Comparison of ENCODE assay signal across 28 cellular contexts in genomic region chr9:107323836-107324235, GRCh38. TPM values are rescaled to one million over a fixed set of nuclear protein-coding genes. Genes with fewer than 3 reads are reported as not detected.
A peak's percentile ranks its signal among the peaks of the same experiment; 100 is the strongest.
DNase-seq lines count a peak whose midpoint lies in the region; ATAC-seq and TF ChIP-seq lines count a peak whose summit lies in the region.
"Had no signal": no experiment of that assay in that cellular context is flagged by ENCODE, and none has a peak within 500 bp of the region (broad histone marks: within the 10 kb centered on the region; RNA-seq: fewer than 3 reads in every experiment).

No MANE protein-coding gene starts in this region.

- TF ChIP-seq POLR2A in gastrocnemius medialis (IDR thresholded peaks at IDR 0.05) (no peak), transverse colon (IDR thresholded peaks at IDR 0.05) (no peak)

- in situ Hi-C loops in gastrocnemius medialis (cut with MboI; ENCODE audit: low sequenced_read_pairs in 4 of 4) (no loop called here), transverse colon (cut with MboI; ENCODE audit: low pct_ligation_motif_present in 1 of 4, low pct_unique_long_range_greater_than_20kb in 1 of 4, low sequenced_read_pairs in 3 of 4) (no loop called here)

- H3K9me3 ChIP-seq in gastrocnemius medialis = no peaks in the 10 kb centered on the region
- H3K9me3 ChIP-seq in transverse colon = no peaks in the 10 kb centered on the region
- H3K9me3 ChIP-seq: suprapubic skin had no signal

- peak overlapping the region; percentile 3 to 30 (median 15) for H3K27ac ChIP-seq in gastrocnemius medialis
- no peak overlapping the region for H3K27ac ChIP-seq in caudate nucleus (ENCODE audit: low read depth, low read length)
- no peak overlapping the region for H3K27ac ChIP-seq in transverse colon
- H3K27ac ChIP-seq: brain microvascular endothelial cell, epithelial cell of prostate, left ventricle myocardium inferior, SJCRH30, suprapubic skin had no signal

- WGBS in transverse colon (ENCODE audit: low coverage in 1 of 2), 2 donors = 65 to 72% methylated on average over 4 of the region's 4 CpGs

- H3K27me3 ChIP-seq in gastrocnemius medialis (no peaks in the 10 kb centered on the region), transverse colon (no peaks in the 10 kb centered on the region)
- H3K27me3 ChIP-seq: brain microvascular endothelial cell, SJCRH30, suprapubic skin had no signal

- H3K36me3 ChIP-seq in gastrocnemius medialis (peaks cover 0 to 52% of the 10 kb centered on the region in 2 donors), transverse colon (peaks cover 0 to 49% (median 16%) of the 10 kb centered on the region in 4 donors)

- ATAC-seq in activated CD4-positive, CD25-positive, alpha-beta regulatory T cell treated with anti-CD3 and anti-CD28 coated beads, Interleukin-2, amount 50 U/mL, for 24 hours = peak; percentile 48 to 61
- peak; percentile 68 for ATAC-seq in activated naive CD8-positive, alpha-beta T cell treated with anti-CD3 and anti-CD28 coated beads, Interleukin-2, amount 50 U/mL, for 24 hours
- no peak for ATAC-seq in gastrocnemius medialis
- ATAC-seq: GM23338, WTC11 had no signal

- H3K4me3 Mint-ChIP-seq in CD14-positive monocyte = no peak overlapping the region
- H3K4me3 Mint-ChIP-seq in activated naive CD8-positive, alpha-beta T cell treated with anti-CD3 and anti-CD28 coated beads, Interleukin-2, amount 50 U/mL, for 24 hours = no peak overlapping the region
- H3K4me3 Mint-ChIP-seq: activated CD4-positive, alpha-beta memory T cell treated with anti-CD3 and anti-CD28 coated beads, Interleukin-2, amount 10 ng/mL, durations not matched to agents 7 days and 5 days; CD4-positive, alpha-beta memory T cell; GM23338; HFFc6; mesothelial cell of epicardium; naive B cell; WTC11 had no signal

- peaks cover 22% of the 10 kb centered on the region for H3K4me1 Mint-ChIP-seq in CD14-positive monocyte
- H3K4me1 Mint-ChIP-seq in activated naive CD8-positive, alpha-beta T cell treated with anti-CD3 and anti-CD28 coated beads, Interleukin-2, amount 50 U/mL, for 24 hours = peaks cover 14% of the 10 kb centered on the region
- H3K4me1 Mint-ChIP-seq: GM23338 had no signal

- H3K4me1 ChIP-seq in gastrocnemius medialis = peaks cover 6 to 11% of the 10 kb centered on the region in 2 donors
- no peaks in the 10 kb centered on the region for H3K4me1 ChIP-seq in transverse colon
- H3K4me1 ChIP-seq: SJCRH30, suprapubic skin had no signal

- no peak for TF ChIP-seq CTCF in CD14-positive monocyte (IDR thresholded peaks at IDR 0.05)
- no peak for TF ChIP-seq CTCF in gastrocnemius medialis (IDR thresholded peaks at IDR 0.05 in 4 of 5, conservative IDR thresholded peaks at IDR 0.05 in 1 of 5)
- TF ChIP-seq CTCF in transverse colon (IDR thresholded peaks at IDR 0.05) = no peak

- H3K4me3 ChIP-seq in gastrocnemius medialis = no peak overlapping the region
- H3K4me3 ChIP-seq in transverse colon = no peak overlapping the region
- H3K4me3 ChIP-seq: GM23338, left ventricle myocardium inferior, SJCRH30, suprapubic skin had no signal

- H3K27ac Mint-ChIP-seq in CD14-positive monocyte = peak overlapping the region; percentile 13 to 79 (median 55)
- no peak overlapping the region for H3K27ac Mint-ChIP-seq in activated naive CD8-positive, alpha-beta T cell treated with anti-CD3 and anti-CD28 coated beads, Interleukin-2, amount 50 U/mL, for 24 hours
- H3K27ac Mint-ChIP-seq: activated CD4-positive, alpha-beta memory T cell treated with anti-CD3 and anti-CD28 coated beads, Interleukin-2, amount 10 ng/mL, durations not matched to agents 7 days and 5 days; GM23338; HFFc6; mesothelial cell of epicardium had no signal

- DNase-seq in activated CD4-positive, CD25-positive, alpha-beta regulatory T cell treated with anti-CD3 and anti-CD28 coated beads, Interleukin-2, amount 50 U/mL, for 72 hours = no peak
- no peak for DNase-seq in CD14-positive monocyte (ENCODE audit: low spot score)
- no peak for DNase-seq in activated naive CD8-positive, alpha-beta T cell treated with anti-CD3 and anti-CD28 coated beads, Interleukin-2, amount 50 U/mL, for 24 hours
- DNase-seq in gastrocnemius medialis = no peak
- no peak for DNase-seq in caudate nucleus (lab: John Stamatoyannopoulos, UW)
- no peak for DNase-seq in transverse colon
- no peak for DNase-seq in GF-D8 (lab: John Stamatoyannopoulos, UW)
- DNase-seq: activated CD4-positive, alpha-beta memory T cell treated with anti-CD3 and anti-CD28 coated beads, Interleukin-2, amount 10 ng/mL, durations not matched to agents 7 days and 5 days; activated CD8-positive, alpha-beta memory T cell treated with anti-CD3 and anti-CD28 coated beads, Interleukin-2, amount 50 U/mL, for 48 hours; activated gamma-delta T cell treated with Interleukin-2 at 50 U/mL for 16 hours; brain microvascular endothelial cell; CD4-positive, alpha-beta memory T cell; effector CD4-positive, alpha-beta T cell; HFFc6; Karpas-422; left ventricle myocardium inferior; naive B cell; NCI-H1105; NCI-H1930; NCI-H2227 treated with DMSO at 0.1 percent for 48 hours; NCI-H526 treated with DMSO at 0.1 percent for 48 hours; SJCRH30 had no signal

- peaks cover 0 to 3% (median 0%) of the 10 kb centered on the region in 7 donors for H3K9me3 Mint-ChIP-seq in CD14-positive monocyte
- H3K9me3 Mint-ChIP-seq in activated naive CD8-positive, alpha-beta T cell treated with anti-CD3 and anti-CD28 coated beads, Interleukin-2, amount 50 U/mL, for 24 hours = peaks cover 5% of the 10 kb centered on the region
- H3K9me3 Mint-ChIP-seq: GM23338, WTC11 had no signal

- TF ChIP-seq EP300 in transverse colon (IDR thresholded peaks at IDR 0.05; ENCODE audit: low read depth) = no peak

- peaks cover 68 to 87% of the 10 kb centered on the region in 2 donors for H3K36me3 Mint-ChIP-seq in CD14-positive monocyte
- peaks cover 75% of the 10 kb centered on the region for H3K36me3 Mint-ChIP-seq in activated naive CD8-positive, alpha-beta T cell treated with anti-CD3 and anti-CD28 coated beads, Interleukin-2, amount 50 U/mL, for 24 hours (ENCODE audit: low read depth)

- intact Hi-C loops in CD14-positive monocyte (cut with micrococcal nuclease) = no loop called here
- intact Hi-C loops in gastrocnemius medialis (cut with DNase I; ENCODE audit: low total_unique reads) = no loop called here
- intact Hi-C loops in transverse colon (cut with DNase I; ENCODE audit: low total_unique reads) = no loop called here

- no peaks in the 10 kb centered on the region for H3K27me3 Mint-ChIP-seq in CD14-positive monocyte (ENCODE audit: low read depth in 3 of 3)
- H3K27me3 Mint-ChIP-seq in activated naive CD8-positive, alpha-beta T cell treated with anti-CD3 and anti-CD28 coated beads, Interleukin-2, amount 50 U/mL, for 24 hours = no peaks in the 10 kb centered on the region
- H3K27me3 Mint-ChIP-seq: activated CD4-positive, alpha-beta memory T cell treated with anti-CD3 and anti-CD28 coated beads, Interleukin-2, amount 10 ng/mL, durations not matched to agents 7 days and 5 days; CD4-positive, alpha-beta memory T cell; naive B cell had no signal

RNA-seq across cellular contexts. Expression of gene RAD23B, which starts 40.8 kb away (rescaled TPM):
- 10 to 100 TPM; 21.6 to 24.7 TPM for polyA plus RNA-seq in CD14-positive monocyte
- total RNA-seq in gastrocnemius medialis (100 to 1,000 TPM; 163 to 249 (median 188) TPM), transverse colon (10 to 100 TPM; 41.8 to 75.2 (median 54.9) TPM)

Comparison
In these comparisons a context has a peak if more than half of its experiments do, and no peak if none do; other contexts are left out.
1. ATAC-seq: peak in activated CD4-positive, CD25-positive, alpha-beta regulatory T cell treated with anti-CD3 and anti-CD28 coated beads, Interleukin-2, amount 50 U/mL, for 24 hours (2 of 2) and activated naive CD8-positive, alpha-beta T cell treated with anti-CD3 and anti-CD28 coated beads, Interleukin-2, amount 50 U/mL, for 24 hours (single experiment); none in gastrocnemius medialis (0 of 2).
2. H3K27ac ChIP-seq: peak in gastrocnemius medialis (4 of 4); none in caudate nucleus (single experiment) and transverse colon (0 of 4).